ENCODE assay signal across 9 cellular contexts in the genomic region with DNA sequence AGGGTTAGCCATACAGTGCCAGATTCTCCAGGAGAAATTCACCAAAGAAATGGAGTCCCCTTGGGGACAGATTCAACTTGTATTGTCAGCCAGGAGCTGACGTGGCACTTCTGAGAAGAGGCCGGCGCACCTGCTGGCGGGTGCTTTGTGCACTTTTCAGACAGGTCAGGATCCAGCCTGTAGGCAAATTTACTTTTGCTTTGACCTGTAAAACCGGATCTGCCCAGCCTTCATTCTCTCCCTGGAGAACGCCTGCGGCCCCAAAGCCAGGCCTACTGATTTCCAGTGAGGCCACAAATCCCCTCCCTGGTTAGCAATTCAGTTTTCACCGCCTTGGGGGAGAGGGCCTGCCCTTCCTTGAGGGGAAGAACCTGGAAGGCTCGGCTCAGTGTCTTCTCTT. TPM values are rescaled to one million over a fixed set of nuclear protein-coding genes. Genes with fewer than 3 reads are reported as not detected.
A peak's percentile ranks its signal among the peaks of the same experiment; 100 is the strongest.
DNase-seq lines count a peak whose midpoint lies in the region; ATAC-seq and TF ChIP-seq lines count a peak whose summit lies in the region.
"Had no signal": no experiment of that assay in that cellular context is flagged by ENCODE, and none has a peak within 500 bp of the region (broad histone marks: within the 10 kb centered on the region; RNA-seq: fewer than 3 reads in every experiment).

No MANE protein-coding gene starts in this region.

- H3K36me3 Mint-ChIP-seq in T-helper 17 cell (ENCODE audit: low read depth) (no peaks in the 10 kb centered on the region), CD14-positive monocyte (peaks cover 65 to 87% of the 10 kb centered on the region in 2 donors)
- peaks cover 97% of the 10 kb centered on the region for H3K36me3 Mint-ChIP-seq in stimulated activated effector memory CD8-positive, alpha-beta T cell treated with anti-CD3 and anti-CD28 coated beads, Interleukin-12 subunit alpha, Interleukin-12 subunit beta, amount 100 ng/mL, for 72 hours

- H3K27me3 Mint-ChIP-seq in T-helper 17 cell = no peaks in the 10 kb centered on the region
- peaks cover 0 to 5% (median 0%) of the 10 kb centered on the region in 3 donors for H3K27me3 Mint-ChIP-seq in CD14-positive monocyte (ENCODE audit: low read depth in 3 of 3)

- DNase-seq in NCI-H2107 treated with DMSO at 0.1 percent for 48 hours (lab: John Stamatoyannopoulos, UW; ENCODE audit: unreplicated experiment) = peak; percentile 21
- DNase-seq in NCI-H2107 (lab: John Stamatoyannopoulos, UW) = no peak
- no peak for DNase-seq in T-helper 17 cell
- no peak for DNase-seq in stimulated activated effector memory CD8-positive, alpha-beta T cell treated with anti-CD3 and anti-CD28 coated beads, Interleukin-12 subunit alpha, Interleukin-12 subunit beta, amount 100 ng/mL, for 72 hours (ENCODE audit: low spot score in 2 of 2)
- no peak for DNase-seq in CD14-positive monocyte (ENCODE audit: low spot score)
- DNase-seq in pons (ENCODE audit: low spot score) = no peak
- DNase-seq in NCI-H446 treated with DMSO at 0.1 percent for 48 hours (lab: John Stamatoyannopoulos, UW) = no peak

- TF ChIP-seq CTCF in CD14-positive monocyte (IDR thresholded peaks at IDR 0.05) = no peak

- H3K4me3 Mint-ChIP-seq in T-helper 17 cell (peak overlapping the region; percentile 50), CD14-positive monocyte (no peak overlapping the region)
- H3K4me3 Mint-ChIP-seq in stimulated activated effector memory CD8-positive, alpha-beta T cell treated with anti-CD3 and anti-CD28 coated beads, Interleukin-12 subunit alpha, Interleukin-12 subunit beta, amount 100 ng/mL, for 72 hours = no peak overlapping the region

- peaks cover 31% of the 10 kb centered on the region for H3K4me1 Mint-ChIP-seq in T-helper 17 cell
- peaks cover 37% of the 10 kb centered on the region for H3K4me1 Mint-ChIP-seq in stimulated activated effector memory CD8-positive, alpha-beta T cell treated with anti-CD3 and anti-CD28 coated beads, Interleukin-12 subunit alpha, Interleukin-12 subunit beta, amount 100 ng/mL, for 72 hours
- peaks cover 17% of the 10 kb centered on the region for H3K4me1 Mint-ChIP-seq in CD14-positive monocyte

- ATAC-seq in HG03103 (IDR thresholded peaks at IDR 0.05; ENCODE audit: low read depth, unreplicated experiment) = peak; percentile 55
- ATAC-seq in T-helper 17 cell = no peak
- ATAC-seq in stimulated activated effector memory CD8-positive, alpha-beta T cell treated with anti-CD3 and anti-CD28 coated beads, Interleukin-12 subunit alpha, Interleukin-12 subunit beta, amount 100 ng/mL, for 72 hours = no peak
- ATAC-seq: activated naive CD4-positive, alpha-beta T cell treated with anti-CD3 and anti-CD28 coated beads, Interleukin-2, amount 50 U/mL, for 72 hours had no signal

- H3K9me3 Mint-ChIP-seq in stimulated activated effector memory CD8-positive, alpha-beta T cell treated with anti-CD3 and anti-CD28 coated beads, Interleukin-12 subunit alpha, Interleukin-12 subunit beta, amount 100 ng/mL, for 72 hours = no peaks in the 10 kb centered on the region
- H3K9me3 Mint-ChIP-seq in CD14-positive monocyte = no peaks in the 10 kb centered on the region
- H3K9me3 Mint-ChIP-seq: activated naive CD4-positive, alpha-beta T cell treated with anti-CD3 and anti-CD28 coated beads, Interleukin-2, amount 50 U/mL, for 72 hours had no signal

- intact Hi-C loops in CD14-positive monocyte (cut with micrococcal nuclease) = no loop called here

- peak overlapping the region; percentile 87 for H3K27ac Mint-ChIP-seq in T-helper 17 cell
- peak overlapping the region; percentile 50 for H3K27ac Mint-ChIP-seq in stimulated activated effector memory CD8-positive, alpha-beta T cell treated with anti-CD3 and anti-CD28 coated beads, Interleukin-12 subunit alpha, Interleukin-12 subunit beta, amount 100 ng/mL, for 72 hours
- peak overlapping the region in 3 of 7 donors; percentile 35 to 67 (median 50) for H3K27ac Mint-ChIP-seq in CD14-positive monocyte
- H3K27ac Mint-ChIP-seq: activated naive CD4-positive, alpha-beta T cell treated with anti-CD3 and anti-CD28 coated beads, Interleukin-2, amount 50 U/mL, for 72 hours had no signal

- no peaks in the 10 kb centered on the region for H3K9me3 ChIP-seq in T-helper 17 cell (ENCODE audit: control insufficient read depth, low read length, poor library complexity, severe bottlenecking)

RNA-seq across cellular contexts. Expression of gene P2RX4, which starts 17.4 kb away (rescaled TPM):
- 10 to 100 TPM; 42.8 to 53.5 TPM for total RNA-seq in T-helper 17 cell
- 10 to 100 TPM; 61.8 to 74.7 TPM for polyA plus RNA-seq in CD14-positive monocyte
